22 cellular contexts compared by ENCODE assay signal in the genomic region with DNA sequence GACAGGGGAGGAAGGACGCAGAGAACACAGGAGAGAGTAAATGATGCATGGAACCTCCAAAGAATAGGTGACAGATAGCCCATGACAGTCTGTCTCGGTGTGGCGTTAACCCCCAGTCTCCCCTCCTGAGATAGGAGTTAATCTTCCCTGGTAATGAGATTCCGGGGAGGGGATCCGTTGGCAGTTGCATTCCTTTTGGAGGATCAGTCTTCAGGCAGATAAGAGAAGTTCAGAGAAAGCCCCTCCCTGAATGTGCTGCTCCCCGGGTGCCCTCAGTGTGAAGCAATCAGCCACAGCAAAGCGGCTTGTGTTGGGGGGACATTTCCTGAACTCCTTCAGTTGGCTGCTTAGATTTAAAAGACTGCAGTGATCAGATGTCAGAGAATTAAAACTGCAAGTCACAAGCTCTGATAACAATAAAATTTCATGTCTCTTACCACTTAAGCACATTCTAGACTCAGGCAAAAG.
DNase-seq lines count a peak whose midpoint lies in the region; ATAC-seq and TF ChIP-seq lines count a peak whose summit lies in the region.
"Had no signal": no experiment of that assay in that cellular context is flagged by ENCODE, and none has a peak within 500 bp of the region (broad histone marks: within the 10 kb centered on the region; RNA-seq: fewer than 3 reads in every experiment).

No MANE protein-coding gene starts in this region.

- DNase-seq in cardiac muscle cell (ENCODE audit: low read depth in 1 of 2, low spot score in 1 of 2) (peak; percentile 21 to 23), heart left ventricle (no peak), WERI-Rb-1 (peak; percentile 90), iPS-NIHi7 (ENCODE audit: extremely low spot score) (peak; percentile 68), Peyer's patch (no peak)
- DNase-seq in activated CD4-positive, alpha-beta T cell treated with anti-CD3 and anti-CD28 coated beads for 1 hour: no peak
- DNase-seq: activated CD4-positive, CD25-positive, alpha-beta regulatory T cell; activated naive CD8-positive, alpha-beta T cell treated with anti-CD3 and anti-CD28 coated beads, Interleukin-2, amount 10 ng/mL, durations not matched to agents 7 days and 5 days; DMS79; GM23248; mammary epithelial cell; naive thymus-derived CD4-positive, alpha-beta T cell; NCI-H2081 treated with DMSO at 0.1 percent for 48 hours; T-helper 2 cell had no signal

- TF ChIP-seq POLR2A in heart left ventricle (IDR thresholded peaks at IDR 0.05) (no peak), Peyer's patch (IDR thresholded peaks at IDR 0.05) (no peak)

- no peaks in the 10 kb centered on the region for H3K27me3 ChIP-seq in cardiac muscle cell
- H3K27me3 ChIP-seq in heart left ventricle: peaks cover 0 to 9% (median 0%) of the 10 kb centered on the region in 9 donors
- no peaks in the 10 kb centered on the region for H3K27me3 ChIP-seq in WERI-Rb-1 (ENCODE audit: insufficient read depth, low read depth, severe bottlenecking)
- H3K27me3 ChIP-seq in Peyer's patch: no peaks in the 10 kb centered on the region
- H3K27me3 ChIP-seq: breast epithelium, SJSA1 had no signal

- H3K4me1 ChIP-seq in cardiac muscle cell (ENCODE audit: low read depth) (peaks cover 10% of the 10 kb centered on the region), heart left ventricle (peaks cover 0 to 5% (median 0%) of the 10 kb centered on the region in 12 donors), Peyer's patch (no peaks in the 10 kb centered on the region)
- H3K4me1 ChIP-seq: A549, breast epithelium had no signal

- H3K9me3 ChIP-seq in cardiac muscle cell (ENCODE audit: low read depth): no peaks in the 10 kb centered on the region
- no peaks in the 10 kb centered on the region for H3K9me3 ChIP-seq in heart left ventricle
- no peaks in the 10 kb centered on the region for H3K9me3 ChIP-seq in WERI-Rb-1 (ENCODE audit: severe bottlenecking)
- H3K9me3 ChIP-seq in Peyer's patch: no peaks in the 10 kb centered on the region
- H3K9me3 ChIP-seq: A549, breast epithelium, SJSA1, thoracic aorta had no signal

- intact Hi-C loops in heart left ventricle (cut with DNase I): loop anchor here in 2 of 10 donors (5.0 to 10.0 kb wide), 2 partner anchors 115 to 117 kb away; no protein-coding TSS in a partner anchor

- WGBS in heart left ventricle, 4 donors: 26 to 46% (median 32%) methylated on average over 7 of the region's 7 CpGs

- H3K36me3 ChIP-seq in cardiac muscle cell: no peaks in the 10 kb centered on the region
- no peaks in the 10 kb centered on the region for H3K36me3 ChIP-seq in heart left ventricle
- peaks cover 51% of the 10 kb centered on the region for H3K36me3 ChIP-seq in WERI-Rb-1
- no peaks in the 10 kb centered on the region for H3K36me3 ChIP-seq in Peyer's patch
- H3K36me3 ChIP-seq: breast epithelium, SJSA1, thoracic aorta had no signal

- H3K4me3 ChIP-seq in cardiac muscle cell: no peak overlapping the region
- no peak overlapping the region for H3K4me3 ChIP-seq in heart left ventricle
- H3K4me3 ChIP-seq in WERI-Rb-1 (ENCODE audit: low read depth, low read length): no peak overlapping the region
- H3K4me3 ChIP-seq in Peyer's patch: no peak overlapping the region
- H3K4me3 ChIP-seq: A549, breast epithelium, GM23248, PC-9, SJSA1, thoracic aorta had no signal

- no peak for TF ChIP-seq CTCF in cardiac muscle cell (IDR thresholded peaks at IDR 0.05; ENCODE audit: low read depth, low read length)
- TF ChIP-seq CTCF in heart left ventricle (IDR thresholded peaks at IDR 0.05): no peak
- TF ChIP-seq CTCF in WERI-Rb-1 (IDR thresholded peaks at IDR 0.05; ENCODE audit: low read depth, low read length): no peak
- no peak for TF ChIP-seq CTCF in Peyer's patch (IDR thresholded peaks at IDR 0.05)

- ATAC-seq in heart left ventricle (no peak), HG02870 (IDR thresholded peaks at IDR 0.05; ENCODE audit: unreplicated experiment) (no peak), GM19035 (IDR thresholded peaks at IDR 0.05; ENCODE audit: unreplicated experiment) (no peak)
- ATAC-seq: A549; esophagus mucosa; naive thymus-derived CD4-positive, alpha-beta T cell had no signal

- H3K27ac ChIP-seq in cardiac muscle cell (no peak overlapping the region), heart left ventricle (peak overlapping the region in 1 of 12 donors; percentile 21), WERI-Rb-1 (peak overlapping the region; percentile 63), Peyer's patch (no peak overlapping the region)
- H3K27ac ChIP-seq: A549, breast epithelium, GM23248, PC-9, SJSA1, thoracic aorta had no signal

Comparison
In these comparisons a context has a peak if more than half of its experiments do, and no peak if none do; other contexts are left out.
1. DNase-seq: peak in cardiac muscle cell (2 of 2), WERI-Rb-1 (single experiment) and iPS-NIHi7 (single experiment); none in heart left ventricle (0 of 5), Peyer's patch (0 of 3) and activated CD4-positive, alpha-beta T cell treated with anti-CD3 and anti-CD28 coated beads for 1 hour (single experiment).